Comparison of ENCODE assay signal across 18 cellular contexts in the genomic region with DNA sequence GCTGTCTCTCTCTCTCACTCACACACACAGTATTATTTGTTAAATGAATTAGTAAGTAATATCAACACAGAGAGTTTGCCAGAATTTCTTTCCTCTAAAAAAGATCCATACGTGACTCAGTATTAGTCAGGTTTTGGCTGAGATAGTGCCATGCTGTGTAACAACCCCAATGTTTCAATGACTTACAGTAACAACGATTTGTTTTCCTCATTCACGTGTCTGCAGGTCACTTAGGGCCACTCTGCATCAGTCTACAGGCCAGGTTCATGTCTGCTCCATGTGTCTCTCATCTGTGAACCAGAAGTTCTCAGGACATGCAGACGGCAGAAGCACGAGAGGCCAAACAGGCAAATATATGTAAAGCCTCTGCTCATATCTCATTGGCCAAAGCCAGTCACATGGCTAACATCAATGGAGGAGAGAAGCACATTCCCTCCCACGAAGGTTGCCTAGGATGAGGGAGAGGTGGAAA.
A peak's percentile ranks its signal among the peaks of the same experiment; 100 is the strongest.
DNase-seq lines count a peak whose midpoint lies in the region; ATAC-seq, FAIRE-seq and TF ChIP-seq lines count a peak whose summit lies in the region.
"Had no signal": no experiment of that assay in that cellular context is flagged by ENCODE, and none has a peak within 500 bp of the region (broad histone marks: within the 10 kb centered on the region; RNA-seq: fewer than 3 reads in every experiment).

No MANE protein-coding gene starts in this region.

- no peak overlapping the region for H3K4me3 ChIP-seq in BJ (ENCODE audit: low read depth, low read length)
- no peak overlapping the region for H3K4me3 ChIP-seq in K562
- no peak overlapping the region for H3K4me3 ChIP-seq in Peyer's patch
- no peak overlapping the region for H3K4me3 ChIP-seq in spleen
- H3K4me3 ChIP-seq in psoas muscle, result no peak overlapping the region
- H3K4me3 ChIP-seq: right lobe of liver had no signal

- POLR2A ChIA-PET in BJ (lab: Charles Lee), result no interaction called here
- POLR2A ChIA-PET in K562 (lab: Yijun Ruan, JAX), result no interaction called here

- no peaks in the 10 kb centered on the region for H4K20me1 ChIP-seq in K562 (replicated peaks; ENCODE audit: control insufficient read depth, insufficient read depth, low read length)

- peak overlapping the region; percentile 58; the same call in 1 of the 2 replicates for H3K4me2 ChIP-seq in K562 (ENCODE audit: insufficient read depth, low read length)

- intact Hi-C loops in K562 (cut with micrococcal nuclease) (loop anchor here (5.0 kb wide), 2 partner anchors 295 to 735 kb away; no protein-coding TSS in a partner anchor), spleen (cut with DNase I; ENCODE audit: low total_unique reads) (loop anchor here (5.0 kb wide), 1 partner anchor 735 kb away; no protein-coding TSS in a partner anchor), psoas muscle (cut with DNase I) (loop anchor here (2.0 to 10.0 kb wide), 3 partner anchors 567 to 740 kb away; no protein-coding TSS in a partner anchor)

- H3K4me1 ChIP-seq in K562 (replicated peaks in 1 of 2; ENCODE audit: control insufficient read depth in 2 of 2, insufficient read depth in 2 of 2, low read length in 2 of 2) (no peaks in the 10 kb centered on the region), Peyer's patch (no peaks in the 10 kb centered on the region), spleen (no peaks in the 10 kb centered on the region), psoas muscle (no peaks in the 10 kb centered on the region)
- H3K4me1 ChIP-seq: right lobe of liver had no signal

- H3K79me2 ChIP-seq in K562 (ENCODE audit: control insufficient read depth, insufficient read depth, low read length), result no peaks in the 10 kb centered on the region

- H3K36me3 ChIP-seq in BJ (ENCODE audit: control insufficient read depth, insufficient read depth, low read length), result no peaks in the 10 kb centered on the region
- no peaks in the 10 kb centered on the region for H3K36me3 ChIP-seq in K562 (ENCODE audit: control insufficient read depth, insufficient read depth, low read length)
- H3K36me3 ChIP-seq in Peyer's patch, result no peaks in the 10 kb centered on the region
- no peaks in the 10 kb centered on the region for H3K36me3 ChIP-seq in spleen
- H3K36me3 ChIP-seq in psoas muscle (ENCODE audit: insufficient read depth in 1 of 2, low read depth in 1 of 2), result no peaks in the 10 kb centered on the region
- H3K36me3 ChIP-seq: right lobe of liver had no signal

- CTCF ChIA-PET in BJ (lab: Yijun Ruan, JAX) (interaction anchor here (0.7 to 2.4 kb wide), 9 partner anchors 8 to 741 kb away, joined by 3 to 17 read pairs (median 5); no protein-coding TSS in a partner anchor), K562 (lab: Yijun Ruan, JAX; ENCODE audit: low intra/inter-chr PET ratio) (interaction anchor here (0.6 kb wide), 1 partner anchor 1816 kb away, joined by 3 read pairs; no protein-coding TSS in a partner anchor)

- peak overlapping the region; percentile 67 for H2AFZ ChIP-seq in K562 (ENCODE audit: low read depth, low read length)

- no peaks in the 10 kb centered on the region for H3K9me1 ChIP-seq in K562 (ENCODE audit: control insufficient read depth, insufficient read depth, low read length)

- H3K27ac ChIP-seq in K562 (ENCODE audit: extremely low read depth, low read depth, low read length), result no peak overlapping the region
- H3K27ac ChIP-seq in Peyer's patch, result no peak overlapping the region
- H3K27ac ChIP-seq in spleen, result no peak overlapping the region
- H3K27ac ChIP-seq in psoas muscle, result no peak overlapping the region
- H3K27ac ChIP-seq: right lobe of liver had no signal

- under 1% methylated on average over 6 of the region's 6 CpGs for WGBS in K562 (ENCODE audit: insufficient coverage, low coverage, missing lambda C conversion rate)
- 62 to 73% (median 71%) methylated on average over 6 of the region's 6 CpGs for WGBS in spleen, 5 donors
- WGBS in psoas muscle, 3 donors, result 52 to 60% (median 54%) methylated on average over 6 of the region's 6 CpGs

- ATAC-seq in K562 (peak; percentile 50), HG02973 (IDR thresholded peaks at IDR 0.05; ENCODE audit: unreplicated experiment) (no peak), psoas muscle (no peak)
- ATAC-seq: activated CD8-positive, alpha-beta memory T cell treated with anti-CD3 and anti-CD28 coated beads, Interleukin-2, amount 10 ng/mL, durations not matched to agents 7 days and 5 days; left colon had no signal

- no peak overlapping the region; a peak in 1 of 4 replicates for H3K9ac ChIP-seq in K562 (ENCODE audit: insufficient read depth in 1 of 2, low read depth in 2 of 2, low read length in 2 of 2)

- no peak for TF ChIP-seq POLR2A in K562 (conservative IDR thresholded peaks at IDR 0.05)
- TF ChIP-seq POLR2A in Peyer's patch (IDR thresholded peaks at IDR 0.05), result no peak
- no peak for TF ChIP-seq POLR2A in spleen (IDR thresholded peaks at IDR 0.05)

- H3K9me3 ChIP-seq in K562 (replicated peaks; ENCODE audit: control insufficient read depth, insufficient read depth, low read depth, low read length) (no peaks in the 10 kb centered on the region), Peyer's patch (no peaks in the 10 kb centered on the region), spleen (no peaks in the 10 kb centered on the region), psoas muscle (no peaks in the 10 kb centered on the region)
- H3K9me3 ChIP-seq: right lobe of liver had no signal

- no peak for TF ChIP-seq RAD21 in K562 (CRISPR knock-in tag; conservative IDR thresholded peaks at IDR 0.05 in 1 of 2, IDR thresholded peaks at IDR 0.05 in 1 of 2)

- H3K27me3 ChIP-seq in BJ (ENCODE audit: control insufficient read depth, insufficient read depth, low read length) (no peaks in the 10 kb centered on the region), K562 (ENCODE audit: control insufficient read depth in 2 of 2, insufficient read depth in 2 of 2, low read length in 2 of 2) (peaks cover 0 to 9% of the 10 kb centered on the region in 2 experiments; a peak in 1 of 5 replicates), Peyer's patch (no peaks in the 10 kb centered on the region), spleen (replicated peaks in 1 of 7) (peaks cover 0 to 4% (median 0%) of the 10 kb centered on the region in 7 donors), psoas muscle (ENCODE audit: insufficient read depth in 3 of 3, low read length in 2 of 3) (no peaks in the 10 kb centered on the region)
- H3K27me3 ChIP-seq: right lobe of liver had no signal

- TF ChIP-seq EP300 in K562 (IDR thresholded peaks at IDR 0.05; ENCODE audit: low read length), result no peak

- TF ChIP-seq CTCF in BJ (IDR thresholded peaks at IDR 0.05; ENCODE audit: insufficient read depth, low read depth, low read length) (no peak), K562 (IDR thresholded peaks at IDR 0.05 in 2 of 3, conservative IDR thresholded peaks at IDR 0.05 in 1 of 3; ENCODE audit: insufficient read depth in 2 of 3, low read depth in 1 of 3, low read length in 3 of 3) (no peak), Peyer's patch (IDR thresholded peaks at IDR 0.05) (no peak), spleen (IDR thresholded peaks at IDR 0.05 in 8 of 11, conservative IDR thresholded peaks at IDR 0.05 in 3 of 11) (no peak), psoas muscle (IDR thresholded peaks at IDR 0.05) (no peak)

- FAIRE-seq in K562 (lab: Jason Lieb, UNC), result no peak

- DNase-seq in BJ (ENCODE audit: low read depth) (peak; percentile 70), LHCN-M2 (ENCODE audit: low read depth) (peak; percentile 70), K562 (ENCODE audit: extremely low read depth in 1 of 4, low spot score in 3 of 4) (peak in 2 of 4 experiments; percentile 7 to 38), glomerular visceral epithelial cell (ENCODE audit: extremely low spot score) (peak; percentile 37), Peyer's patch (no peak), spleen (no peak), psoas muscle (no peak)
- DNase-seq: activated CD8-positive, alpha-beta memory T cell treated with anti-CD3 and anti-CD28 coated beads, Interleukin-2, amount 10 ng/mL, durations not matched to agents 7 days and 5 days; activated naive CD4-positive, alpha-beta T cell treated with anti-CD3 and anti-CD28 coated beads, Interleukin-2, amount 50 U/mL, for 16 hours; CD4-positive, CD25-positive, alpha-beta regulatory T cell; GF-D8; left colon; naive B cell; NCI-H1092; NCI-H524 treated with DMSO at 0.1 percent for 48 hours; right lobe of liver; SIG-M5 had no signal

- in situ Hi-C loops in K562 (cut with MboI), result no loop called here

- no TSS peak for BruUV-seq in K562 (replicated peaks; lab: Mats Ljungman, UMichigan)

Comparison
In these comparisons a context has a peak if more than half of its experiments do, and no peak if none do; other contexts are left out.
1. DNase-seq: peak in BJ (single experiment), LHCN-M2 (single experiment) and glomerular visceral epithelial cell (single experiment); none in Peyer's patch (0 of 3), spleen (single experiment) and psoas muscle (0 of 2).